ENCODE assay signal across 9 cellular contexts in genomic region chr17:57357392-57357784, GRCh38.
A peak's percentile ranks its signal among the peaks of the same experiment; 100 is the strongest.
DNase-seq lines count a peak whose midpoint lies in the region; ATAC-seq and TF ChIP-seq lines count a peak whose summit lies in the region.
"Had no signal": no experiment of that assay in that cellular context is flagged by ENCODE, and none has a peak within 500 bp of the region (broad histone marks: within the 10 kb centered on the region; RNA-seq: fewer than 3 reads in every experiment).

No MANE protein-coding gene starts in this region.

- H3K79me2 ChIP-seq in PC-3 (ENCODE audit: low read length) = 0 out of 2 replicates have a peak, but pooled peaks cover 3% of the 10 kb centered on the region

- no TSS peak for BruUV-seq in PC-3 (replicated peaks; lab: Mats Ljungman, UMichigan)

- peaks cover 2% of the 10 kb centered on the region; the same call in 1 of the 2 replicates for H3K27me3 Mint-ChIP-seq in HFFc6 (ENCODE audit: insufficient read depth)

- peaks cover 59% of the 10 kb centered on the region for H3K4me1 Mint-ChIP-seq in stimulated activated effector memory CD8-positive, alpha-beta T cell treated with anti-CD3 and anti-CD28 coated beads, Interleukin-12 subunit alpha, Interleukin-12 subunit beta, amount 100 ng/mL, for 72 hours
- peaks cover 19% of the 10 kb centered on the region for H3K4me1 Mint-ChIP-seq in HFFc6 (ENCODE audit: low read depth)

- H3F3A ChIP-seq in PC-3 (ENCODE audit: low read length, unreplicated experiment) = no peaks in the 10 kb centered on the region

- H4K20me1 ChIP-seq in PC-3 (ENCODE audit: low read length) = no peaks in the 10 kb centered on the region

- H3K27me3 ChIP-seq in PC-3 (ENCODE audit: low read length) = no peaks in the 10 kb centered on the region
- H3K27me3 ChIP-seq: neutrophil had no signal

- CTCF ChIA-PET in PC-3 (lab: Charles Lee) = interaction anchor here (0.6 kb wide), 1 partner anchor 390 kb away, joined by 3 read pairs; no protein-coding TSS in a partner anchor

- no peaks in the 10 kb centered on the region for H3K9me3 Mint-ChIP-seq in stimulated activated effector memory CD8-positive, alpha-beta T cell treated with anti-CD3 and anti-CD28 coated beads, Interleukin-12 subunit alpha, Interleukin-12 subunit beta, amount 100 ng/mL, for 72 hours
- no peaks in the 10 kb centered on the region for H3K9me3 Mint-ChIP-seq in HFFc6

- no peaks in the 10 kb centered on the region for H3K36me3 Mint-ChIP-seq in stimulated activated effector memory CD8-positive, alpha-beta T cell treated with anti-CD3 and anti-CD28 coated beads, Interleukin-12 subunit alpha, Interleukin-12 subunit beta, amount 100 ng/mL, for 72 hours
- H3K36me3 Mint-ChIP-seq in HFFc6 (ENCODE audit: low read depth) = 0 out of 2 replicates have a peak, but pooled peaks cover 4% of the 10 kb centered on the region

- POLR2A ChIA-PET in PC-3 (lab: Charles Lee; ENCODE audit: unreplicated experiment) = interaction anchor here (0.5 kb wide), 1 partner anchor 478 kb away, joined by 3 read pairs; no protein-coding TSS in a partner anchor

- no peak overlapping the region for H2AFZ ChIP-seq in PC-3 (ENCODE audit: low read length)

- peak overlapping the region; percentile 59 for H3K4me2 ChIP-seq in PC-3 (ENCODE audit: low read length)

- peak overlapping the region; percentile 6 for H3K4me3 Mint-ChIP-seq in stimulated activated effector memory CD8-positive, alpha-beta T cell treated with anti-CD3 and anti-CD28 coated beads, Interleukin-12 subunit alpha, Interleukin-12 subunit beta, amount 100 ng/mL, for 72 hours
- H3K4me3 Mint-ChIP-seq in HFFc6 = no peak overlapping the region

- peak overlapping the region; percentile 43 for H3K27ac Mint-ChIP-seq in stimulated activated effector memory CD8-positive, alpha-beta T cell treated with anti-CD3 and anti-CD28 coated beads, Interleukin-12 subunit alpha, Interleukin-12 subunit beta, amount 100 ng/mL, for 72 hours
- no peak overlapping the region for H3K27ac Mint-ChIP-seq in HFFc6

- peak overlapping the region; percentile 52 for H3K9ac ChIP-seq in PC-3 (ENCODE audit: low read length)

- H3K9me2 ChIP-seq in PC-3 (replicated peaks; ENCODE audit: low read length) = no peaks in the 10 kb centered on the region

- intact Hi-C loops in PC-3 (cut with micrococcal nuclease) = loop anchor here (5.0 kb wide), 1 partner anchor 100 kb away; the partner anchor contains the start of gene MSI2
- intact Hi-C loops in left cardiac atrium (cut with DNase I) = no loop called here

- H3K4me3 ChIP-seq in PC-3 (ENCODE audit: low read length) = no peak overlapping the region

- peaks cover 24% of the 10 kb centered on the region for H3K4me1 ChIP-seq in PC-3 (ENCODE audit: insufficient read depth, low read length)

- peak; percentile 67 for DNase-seq in PC-3
- DNase-seq in left cardiac atrium = peak; percentile 60
- no peak for DNase-seq in stimulated activated effector memory CD8-positive, alpha-beta T cell treated with anti-CD3 and anti-CD28 coated beads, Interleukin-12 subunit alpha, Interleukin-12 subunit beta, amount 100 ng/mL, for 72 hours (ENCODE audit: low spot score in 2 of 2)
- DNase-seq in superior temporal gyrus (ENCODE audit: extremely low spot score) = no peak
- DNase-seq in HFFc6 = no peak

- ATAC-seq in GM18519 (IDR thresholded peaks at IDR 0.05; ENCODE audit: low FRiP score, unreplicated experiment) = peak; percentile 2
- ATAC-seq in HG02759 (IDR thresholded peaks at IDR 0.05; ENCODE audit: unreplicated experiment) = peak; percentile 63
- ATAC-seq in PC-3 = peak; percentile 62
- peak; percentile 67 to 88 for ATAC-seq in left cardiac atrium
- no peak for ATAC-seq in stimulated activated effector memory CD8-positive, alpha-beta T cell treated with anti-CD3 and anti-CD28 coated beads, Interleukin-12 subunit alpha, Interleukin-12 subunit beta, amount 100 ng/mL, for 72 hours
- no peak for ATAC-seq in activated CD4-positive, CD25-positive, alpha-beta regulatory T cell treated with anti-CD3 and anti-CD28 coated beads, Interleukin-2, amount 50 U/mL, for 24 hours

- no peaks in the 10 kb centered on the region for H3K9me3 ChIP-seq in PC-3 (ENCODE audit: low read length)
- H3K9me3 ChIP-seq: neutrophil had no signal

- H3K36me3 ChIP-seq in PC-3 (ENCODE audit: low read depth, low read length) = no peaks in the 10 kb centered on the region
- H3K36me3 ChIP-seq: neutrophil had no signal

- TF ChIP-seq CTCF in PC-3 (conservative IDR thresholded peaks at IDR 0.05; ENCODE audit: low read depth, low read length) = no peak
- no peak for TF ChIP-seq CTCF in HFFc6 (IDR thresholded peaks at IDR 0.05)

- peak overlapping the region; percentile 89 for H3K27ac ChIP-seq in PC-3 (ENCODE audit: low read length)
- H3K27ac ChIP-seq: neutrophil had no signal

Comparison
In these comparisons a context has a peak if more than half of its experiments do, and no peak if none do; other contexts are left out.
1. ATAC-seq: peak in GM18519 (single experiment), HG02759 (single experiment), PC-3 (single experiment) and left cardiac atrium (2 of 2); none in stimulated activated effector memory CD8-positive, alpha-beta T cell treated with anti-CD3 and anti-CD28 coated beads, Interleukin-12 subunit alpha, Interleukin-12 subunit beta, amount 100 ng/mL, for 72 hours (single experiment) and activated CD4-positive, CD25-positive, alpha-beta regulatory T cell treated with anti-CD3 and anti-CD28 coated beads, Interleukin-2, amount 50 U/mL, for 24 hours (0 of 2).
2. DNase-seq: peak in PC-3 (single experiment) and left cardiac atrium (single experiment); none in stimulated activated effector memory CD8-positive, alpha-beta T cell treated with anti-CD3 and anti-CD28 coated beads, Interleukin-12 subunit alpha, Interleukin-12 subunit beta, amount 100 ng/mL, for 72 hours (0 of 2), superior temporal gyrus (single experiment) and HFFc6 (single experiment).